10 cellular contexts compared by ENCODE assay signal in the genomic region with DNA sequence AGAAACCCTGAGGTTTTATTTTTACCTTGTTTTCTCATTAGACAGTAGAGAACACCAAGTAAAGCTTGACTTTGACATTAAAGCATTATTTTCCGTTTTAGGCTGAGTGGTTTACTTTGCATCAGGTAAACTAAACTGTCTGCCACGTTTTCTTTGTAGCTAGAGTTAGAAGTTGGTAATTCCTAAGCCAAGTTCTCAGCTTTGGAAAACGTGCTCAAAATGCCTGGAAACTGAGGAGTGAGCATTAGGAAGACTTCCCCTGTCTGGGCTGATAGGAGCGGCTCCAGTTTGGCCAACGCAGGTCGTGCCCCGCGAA. TPM values are rescaled to one million over a fixed set of nuclear protein-coding genes. Genes with fewer than 3 reads are reported as not detected.
DNase-seq lines count a peak whose midpoint lies in the region; ATAC-seq and TF ChIP-seq lines count a peak whose summit lies in the region.
"Had no signal": no experiment of that assay in that cellular context is flagged by ENCODE, and none has a peak within 500 bp of the region (broad histone marks: within the 10 kb centered on the region; RNA-seq: fewer than 3 reads in every experiment).

No MANE protein-coding gene starts in this region.

- peak in 1 of 2 donors; percentile 71 for ATAC-seq in lower lobe of right lung

- WGBS in thyroid gland, 2 donors = 1% methylated on average over 8 of the region's 8 CpGs

- H3K4me1 ChIP-seq in duodenal mucosa (ENCODE audit: control insufficient read depth in 1 of 2, insufficient read depth in 2 of 2, low read length in 2 of 2) (peaks cover 0 to 5% of the 10 kb centered on the region in 2 donors), lower lobe of right lung (no peaks in the 10 kb centered on the region), thyroid gland (peaks cover 0 to 7% of the 10 kb centered on the region in 2 donors)

- peaks cover 35% of the 10 kb centered on the region for H3K27me3 Mint-ChIP-seq in activated CD4-positive, alpha-beta T cell treated with anti-CD3 and anti-CD28 coated beads, Interleukin-2, amount 10 ng/mL, durations not matched to agents 24 days and 14 days

- no peaks in the 10 kb centered on the region for H3K9me3 Mint-ChIP-seq in activated CD4-positive, alpha-beta T cell treated with anti-CD3 and anti-CD28 coated beads, Interleukin-2, amount 10 ng/mL, durations not matched to agents 24 days and 14 days

- peak overlapping the region; percentile 60 to 68 for H3K4me3 ChIP-seq in duodenal mucosa (ENCODE audit: low read depth in 1 of 2, low read length in 2 of 2)
- peak overlapping the region; percentile 67 for H3K4me3 ChIP-seq in lower lobe of right lung
- H3K4me3 ChIP-seq in thyroid gland (replicated peaks in 1 of 3) = peak overlapping the region; percentile 65 to 76 (median 71)

- H3K4me3 Mint-ChIP-seq in activated CD4-positive, alpha-beta T cell treated with anti-CD3 and anti-CD28 coated beads, Interleukin-2, amount 10 ng/mL, durations not matched to agents 24 days and 14 days = peak overlapping the region; percentile 39

- H3K9me3 ChIP-seq in duodenal mucosa (ENCODE audit: control insufficient read depth in 1 of 2, low read length in 2 of 2) = no peaks in the 10 kb centered on the region
- no peaks in the 10 kb centered on the region for H3K9me3 ChIP-seq in lower lobe of right lung
- H3K9me3 ChIP-seq in thyroid gland = no peaks in the 10 kb centered on the region

- no peak for DNase-seq in activated CD4-positive, alpha-beta T cell treated with anti-CD3 and anti-CD28 coated beads, Interleukin-2, amount 10 ng/mL, durations not matched to agents 24 days and 14 days
- no peak for DNase-seq in activated CD4-positive, alpha-beta T cell treated with anti-CD3 and anti-CD28 coated beads, Interleukin-2, amount 50 U/mL, for 1 hour
- DNase-seq in lower lobe of right lung (no peak), thyroid gland (no peak), GDM1 (lab: John Stamatoyannopoulos, UW) (no peak), GM19238 (ENCODE audit: insufficient read length, low spot score) (no peak), cerebellar nuclear complex (lab: John Stamatoyannopoulos, UW) (no peak)
- DNase-seq: AML-193, KBM-7 had no signal

- H3K27ac Mint-ChIP-seq in activated CD4-positive, alpha-beta T cell treated with anti-CD3 and anti-CD28 coated beads, Interleukin-2, amount 10 ng/mL, durations not matched to agents 24 days and 14 days = no peak overlapping the region

- intact Hi-C loops in activated CD4-positive, alpha-beta T cell treated with anti-CD3 and anti-CD28 coated beads, Interleukin-2, amount 10 ng/mL, durations not matched to agents 24 days and 14 days (cut with micrococcal nuclease) = no loop called here
- intact Hi-C loops in lower lobe of right lung (cut with DNase I) = no loop called here
- intact Hi-C loops in thyroid gland (cut with DNase I) = no loop called here

- H3K27ac ChIP-seq in duodenal mucosa (ENCODE audit: low read depth, low read length) = peak overlapping the region; percentile 54
- H3K27ac ChIP-seq in lower lobe of right lung = peak overlapping the region; percentile 89
- peak overlapping the region; percentile 84 to 96 (median 91) for H3K27ac ChIP-seq in thyroid gland

- peak in 1 of 2 donors; percentile 9 for TF ChIP-seq POLR2A in thyroid gland (IDR thresholded peaks at IDR 0.05)

- peaks cover 2% of the 10 kb centered on the region for H3K4me1 Mint-ChIP-seq in activated CD4-positive, alpha-beta T cell treated with anti-CD3 and anti-CD28 coated beads, Interleukin-2, amount 10 ng/mL, durations not matched to agents 24 days and 14 days

- H3K36me3 ChIP-seq in duodenal mucosa (ENCODE audit: control insufficient read depth in 1 of 2, insufficient read depth in 2 of 2, low read length in 2 of 2) (no peaks in the 10 kb centered on the region), lower lobe of right lung (no peaks in the 10 kb centered on the region), thyroid gland (no peaks in the 10 kb centered on the region)

- TF ChIP-seq CTCF in lower lobe of right lung (IDR thresholded peaks at IDR 0.05) (no peak), thyroid gland (IDR thresholded peaks at IDR 0.05) (no peak)

- no peaks in the 10 kb centered on the region for H3K36me3 Mint-ChIP-seq in activated CD4-positive, alpha-beta T cell treated with anti-CD3 and anti-CD28 coated beads, Interleukin-2, amount 10 ng/mL, durations not matched to agents 24 days and 14 days (ENCODE audit: low read depth)

- H3K27me3 ChIP-seq in duodenal mucosa (ENCODE audit: control insufficient read depth in 1 of 2, insufficient read depth in 2 of 2, low read length in 2 of 2) = peaks cover 42 to 46% of the 10 kb centered on the region in 2 donors
- H3K27me3 ChIP-seq in lower lobe of right lung (ENCODE audit: low read depth) = peaks cover 9% of the 10 kb centered on the region
- H3K27me3 ChIP-seq in thyroid gland = no peaks in the 10 kb centered on the region

- peak overlapping the region in 1 of 2 donors; percentile 61 for H3K9ac ChIP-seq in duodenal mucosa (ENCODE audit: low read depth in 1 of 2, low read length in 2 of 2)

RNA-seq across cellular contexts. Expression of a gene that starts 0.8 kb away (rescaled TPM):
- not detected in 2 replicates for total RNA-seq in activated CD4-positive, alpha-beta T cell treated with anti-CD3 and anti-CD28 coated beads, Interleukin-2, amount 10 ng/mL, durations not matched to agents 24 days and 14 days
- total RNA-seq in lower lobe of right lung = 18.4 TPM
- total RNA-seq in thyroid gland = 100 to 1,000 TPM; 124 to 411 (median 252) TPM

Comparison
In these comparisons a context has a peak if more than half of its experiments do, and no peak if none do; other contexts are left out.
1. RNA of a gene that starts 0.8 kb away (total RNA-seq): 124 to 411 TPM in thyroid gland and 18.4 TPM in lower lobe of right lung (single experiment); not detected in activated CD4-positive, alpha-beta T cell treated with anti-CD3 and anti-CD28 coated beads, Interleukin-2, amount 10 ng/mL, durations not matched to agents 24 days and 14 days; every median in the first group is over 10 times any median in the second.
2. Peak in every context shown above with its lines, with median percentiles within 50 percentile points of each other: H3K27ac ChIP-seq and H3K4me3 ChIP-seq.